In the genomic region with DNA sequence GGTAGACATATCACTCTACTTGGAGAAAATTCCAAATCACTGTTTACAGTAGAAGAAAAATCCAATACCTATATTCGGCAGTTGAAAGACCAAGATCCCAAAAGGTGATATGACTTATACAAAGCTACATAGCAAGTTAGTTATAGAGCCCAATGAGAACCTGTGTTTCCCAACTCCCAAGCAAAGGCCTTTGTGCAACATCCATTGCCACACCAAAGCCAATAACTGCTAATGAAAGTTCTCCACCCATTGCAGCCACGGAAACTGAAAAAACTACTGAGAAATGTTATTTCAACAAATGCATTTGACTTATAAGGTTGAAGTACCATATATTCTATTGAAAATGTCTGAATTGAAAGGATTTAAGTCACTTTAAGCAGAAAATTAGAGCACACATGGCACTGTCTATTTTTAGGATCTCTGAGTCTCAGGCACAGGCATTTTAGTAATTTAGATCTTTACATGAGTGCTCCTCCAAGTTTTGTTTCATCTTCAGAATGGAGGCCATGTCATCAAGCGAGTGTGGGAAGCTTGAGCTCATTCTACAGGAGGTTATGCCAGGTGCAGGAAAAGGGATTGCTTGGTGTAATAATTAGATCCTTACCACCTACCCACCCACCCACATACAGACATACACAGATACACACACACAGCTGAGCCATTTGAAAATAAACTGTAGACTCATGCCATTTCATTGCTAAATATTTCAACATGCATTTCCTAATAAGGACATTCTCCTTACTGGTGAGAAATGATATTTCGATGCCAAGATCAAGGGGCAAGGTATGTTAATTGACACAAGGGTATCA, we compare ENCODE assay signal across 16 cellular contexts. TPM values are rescaled to one million over a fixed set of nuclear protein-coding genes. Genes with fewer than 3 reads are reported as not detected.
A peak's percentile ranks its signal among the peaks of the same experiment; 100 is the strongest.
DNase-seq lines count a peak whose midpoint lies in the region; ATAC-seq and TF ChIP-seq lines count a peak whose summit lies in the region.
"Had no signal": no experiment of that assay in that cellular context is flagged by ENCODE, and none has a peak within 500 bp of the region (broad histone marks: within the 10 kb centered on the region; RNA-seq: fewer than 3 reads in every experiment).

No MANE protein-coding gene starts in this region.

- H3K4me1 Mint-ChIP-seq in chondrocyte (ENCODE audit: low read depth) = peaks cover 21% of the 10 kb centered on the region
- H3K4me1 Mint-ChIP-seq in naive thymus-derived CD4-positive, alpha-beta T cell = peaks cover 0 to 8% (median 0%) of the 10 kb centered on the region in 7 donors
- H3K4me1 Mint-ChIP-seq in effector memory CD8-positive, alpha-beta T cell (ENCODE audit: low read depth in 2 of 2) = peaks cover 0 to 2% of the 10 kb centered on the region in 2 donors

- no peaks in the 10 kb centered on the region for H3K9me3 Mint-ChIP-seq in chondrocyte (ENCODE audit: low read depth)
- no peaks in the 10 kb centered on the region for H3K9me3 Mint-ChIP-seq in naive thymus-derived CD4-positive, alpha-beta T cell
- no peaks in the 10 kb centered on the region for H3K9me3 Mint-ChIP-seq in effector memory CD8-positive, alpha-beta T cell
- H3K9me3 Mint-ChIP-seq: nephron progenitor cell had no signal

- no peaks in the 10 kb centered on the region for H3K36me3 Mint-ChIP-seq in chondrocyte (ENCODE audit: low read depth)
- no peaks in the 10 kb centered on the region for H3K36me3 Mint-ChIP-seq in naive thymus-derived CD4-positive, alpha-beta T cell
- H3K36me3 Mint-ChIP-seq in effector memory CD8-positive, alpha-beta T cell (ENCODE audit: insufficient read depth) = peaks cover 3% of the 10 kb centered on the region

- H3K27ac Mint-ChIP-seq in chondrocyte (ENCODE audit: unreplicated experiment) = peak overlapping the region; percentile 90
- H3K27ac Mint-ChIP-seq in naive thymus-derived CD4-positive, alpha-beta T cell = no peak overlapping the region
- no peak overlapping the region for H3K27ac Mint-ChIP-seq in effector memory CD8-positive, alpha-beta T cell
- H3K27ac Mint-ChIP-seq: nephron progenitor cell had no signal

- DNase-seq in Ammon's horn (ENCODE audit: low spot score) = peak; percentile 62
- peak; percentile 38 for DNase-seq in LHCN-M2 (ENCODE audit: low read depth)
- DNase-seq in chondrocyte (ENCODE audit: low spot score) = no peak
- no peak for DNase-seq in naive thymus-derived CD4-positive, alpha-beta T cell
- no peak for DNase-seq in effector memory CD8-positive, alpha-beta T cell
- no peak for DNase-seq in right cardiac atrium
- DNase-seq in testis = no peak
- DNase-seq in DMS153 treated with DMSO at 0.1 percent for 48 hours (lab: John Stamatoyannopoulos, UW; ENCODE audit: unreplicated experiment) = no peak
- DNase-seq: activated naive CD4-positive, alpha-beta T cell; NCI-H1092; NCI-H526; nephron progenitor cell; Peyer's patch; SW 1271 had no signal

- TF ChIP-seq CTCF in chondrocyte (IDR thresholded peaks at IDR 0.05) (no peak), testis (IDR thresholded peaks at IDR 0.05) (no peak)

- ATAC-seq in naive thymus-derived CD4-positive, alpha-beta T cell = peak; percentile 34
- no peak for ATAC-seq in effector memory CD8-positive, alpha-beta T cell (replicated peaks)
- ATAC-seq in right cardiac atrium = no peak

- no peaks in the 10 kb centered on the region for H3K4me1 ChIP-seq in naive thymus-derived CD4-positive, alpha-beta T cell (ENCODE audit: control insufficient read depth in 2 of 2, insufficient read depth in 2 of 2, low read length in 2 of 2)
- H3K4me1 ChIP-seq in right cardiac atrium (ENCODE audit: control insufficient read depth, insufficient read depth, low read length) (no peaks in the 10 kb centered on the region), testis (no peaks in the 10 kb centered on the region)
- H3K4me1 ChIP-seq: Peyer's patch, prostate gland had no signal

- no peaks in the 10 kb centered on the region for H3K27me3 ChIP-seq in naive thymus-derived CD4-positive, alpha-beta T cell (ENCODE audit: control insufficient read depth in 2 of 2, insufficient read depth in 2 of 2, low read length in 2 of 2)
- H3K27me3 ChIP-seq in right cardiac atrium (ENCODE audit: control insufficient read depth, insufficient read depth) (no peaks in the 10 kb centered on the region), testis (no peaks in the 10 kb centered on the region)
- H3K27me3 ChIP-seq: ascending aorta, Peyer's patch had no signal

- no peaks in the 10 kb centered on the region for H3K9me3 ChIP-seq in naive thymus-derived CD4-positive, alpha-beta T cell (ENCODE audit: control insufficient read depth in 2 of 3, low read length in 3 of 3)
- no peaks in the 10 kb centered on the region for H3K9me3 ChIP-seq in right cardiac atrium (ENCODE audit: control insufficient read depth, low read length)
- H3K9me3 ChIP-seq in testis = no peaks in the 10 kb centered on the region
- H3K9me3 ChIP-seq: ascending aorta, Peyer's patch, prostate gland had no signal

- intact Hi-C loops in naive thymus-derived CD4-positive, alpha-beta T cell (cut with micrococcal nuclease) = no loop called here
- intact Hi-C loops in right cardiac atrium (cut with DNase I) = no loop called here
- intact Hi-C loops in testis (cut with DNase I; ENCODE audit: low total_unique reads) = no loop called here

- H3K27me3 Mint-ChIP-seq in chondrocyte (ENCODE audit: low read depth) = no peaks in the 10 kb centered on the region
- H3K27me3 Mint-ChIP-seq in naive thymus-derived CD4-positive, alpha-beta T cell = peaks cover 4 to 10% (median 8%) of the 10 kb centered on the region in 5 donors
- H3K27me3 Mint-ChIP-seq in effector memory CD8-positive, alpha-beta T cell = peaks cover 18 to 38% of the 10 kb centered on the region in 2 donors

- 83% methylated on average over 4 of the region's 4 CpGs for WGBS in right cardiac atrium
- 88 to 93% methylated on average over 4 of the region's 4 CpGs for WGBS in testis, 2 donors

- POLR2A ChIA-PET in naive thymus-derived CD4-positive, alpha-beta T cell (lab: Charles Lee) = interaction anchor here (0.7 kb wide), 1 partner anchor 123 kb away, joined by 3 read pairs; no protein-coding TSS in a partner anchor

- H3K27ac ChIP-seq in naive thymus-derived CD4-positive, alpha-beta T cell (ENCODE audit: low read depth, low read length) = no peak overlapping the region
- no peak overlapping the region for H3K27ac ChIP-seq in right cardiac atrium (ENCODE audit: low read length)
- H3K27ac ChIP-seq in testis = no peak overlapping the region
- H3K27ac ChIP-seq: ascending aorta, Peyer's patch, prostate gland had no signal

- CTCF ChIA-PET in naive thymus-derived CD4-positive, alpha-beta T cell (lab: Charles Lee) = interaction anchor here (0.6 kb wide), 1 partner anchor 55 kb away, joined by 3 read pairs; no protein-coding TSS in a partner anchor

- no peak overlapping the region for H3K4me3 Mint-ChIP-seq in chondrocyte (ENCODE audit: unreplicated experiment)
- no peak overlapping the region for H3K4me3 Mint-ChIP-seq in naive thymus-derived CD4-positive, alpha-beta T cell
- H3K4me3 Mint-ChIP-seq in effector memory CD8-positive, alpha-beta T cell = no peak overlapping the region
- H3K4me3 Mint-ChIP-seq: nephron progenitor cell had no signal

- TF ChIP-seq POLR2A in testis (IDR thresholded peaks at IDR 0.05) = no peak

- H3K4me3 ChIP-seq in naive thymus-derived CD4-positive, alpha-beta T cell (ENCODE audit: low read length) = no peak overlapping the region
- H3K4me3 ChIP-seq in right cardiac atrium (ENCODE audit: low read length) (no peak overlapping the region), testis (no peak overlapping the region)
- H3K4me3 ChIP-seq: ascending aorta, Peyer's patch, prostate gland had no signal

- H3K36me3 ChIP-seq in naive thymus-derived CD4-positive, alpha-beta T cell (ENCODE audit: control insufficient read depth in 2 of 3, insufficient read depth in 3 of 3, low read length in 3 of 3) = no peaks in the 10 kb centered on the region
- H3K36me3 ChIP-seq in testis (ENCODE audit: low read depth, missing control alignments) = no peaks in the 10 kb centered on the region
- H3K36me3 ChIP-seq: ascending aorta, Peyer's patch, prostate gland had no signal

RNA-seq across cellular contexts. Expression of gene ANO10, which starts 19.7 kb away (rescaled TPM):
- total RNA-seq in LHCN-M2 (2014; rRNA removed) (46.4 and 50.9 TPM in 2 replicates), chondrocyte (47.4 to 56.9 TPM (median 55.5 TPM) in 3 replicates), right cardiac atrium (10 to 100 TPM; 14.3 to 16.5 (median 15.9) TPM), testis (10 to 100 TPM; 19.9 to 25.0 TPM)
- 41.9 TPM for polyA plus RNA-seq in LHCN-M2 (2012)
- total RNA-seq in naive thymus-derived CD4-positive, alpha-beta T cell = 10 to 100 TPM in 2 of 5 experiments, 1 to 10 TPM in 3; 6.1 to 13.6 (median 9.3) TPM
- 10 to 100 TPM in 1 of 2 donors, 1 to 10 TPM in 1; 7.4 to 10.7 TPM for polyA plus RNA-seq in naive thymus-derived CD4-positive, alpha-beta T cell
- polyA plus RNA-seq in right cardiac atrium (9.3 TPM), testis (ENCODE audit: insufficient read depth, low read depth, low replicate concordance) (26.3 TPM)

RNA-seq across cellular contexts. Expression of gene ABHD5, which starts 49.2 kb away (rescaled TPM):
- total RNA-seq in LHCN-M2 (2014; rRNA removed) (32.3 and 34.6 TPM in 2 replicates), chondrocyte (12.3 to 17.4 TPM (median 12.7 TPM) in 3 replicates), right cardiac atrium (10 to 100 TPM; 18.2 to 23.5 (median 21.2) TPM), testis (10 to 100 TPM; 22.8 to 25.0 TPM)
- polyA plus RNA-seq in LHCN-M2 (2012) = 25.4 TPM
- 10 to 100 TPM in 3 of 5 experiments, 1 to 10 TPM in 2; 6.1 to 21.0 (median 12.1) TPM for total RNA-seq in naive thymus-derived CD4-positive, alpha-beta T cell
- polyA plus RNA-seq in naive thymus-derived CD4-positive, alpha-beta T cell = 1 to 10 TPM; 4.2 to 4.5 TPM
- polyA plus RNA-seq in right cardiac atrium (11.2 TPM), testis (ENCODE audit: insufficient read depth, low read depth, low replicate concordance) (36.3 TPM)

Comparison
In these comparisons a context has a peak if more than half of its experiments do, and no peak if none do; other contexts are left out.
1. DNase-seq: peak in Ammon's horn (single experiment) and LHCN-M2 (single experiment); none in chondrocyte (single experiment), naive thymus-derived CD4-positive, alpha-beta T cell (0 of 9), effector memory CD8-positive, alpha-beta T cell (0 of 3), right cardiac atrium (0 of 3), testis (single experiment) and DMS153 treated with DMSO at 0.1 percent for 48 hours (single experiment).